ENCODE assay signal across 13 cellular contexts in genomic region chr2:237864030-237864931, GRCh38. TPM values are rescaled to one million over a fixed set of nuclear protein-coding genes. Genes with fewer than 3 reads are reported as not detected.
DNase-seq lines count a peak whose midpoint lies in the region; ATAC-seq and TF ChIP-seq lines count a peak whose summit lies in the region.
"Had no signal": no experiment of that assay in that cellular context is flagged by ENCODE, and none has a peak within 500 bp of the region (broad histone marks: within the 10 kb centered on the region; RNA-seq: fewer than 3 reads in every experiment).

No MANE protein-coding gene starts in this region.

- H3K9me2 ChIP-seq in SK-N-SH (no peaks in the 10 kb centered on the region), GM23248 (ENCODE audit: insufficient read depth) (no peaks in the 10 kb centered on the region)

- ATAC-seq in SK-N-SH treated with all-trans-retinoic acid at 6 μM for 48 hours: no peak; the same call in 2 of the 3 replicates
- ATAC-seq in upper lobe of right lung: peak; percentile 4
- ATAC-seq in HG02885 (IDR thresholded peaks at IDR 0.05; ENCODE audit: poor library complexity, unreplicated experiment): no peak

- no peak overlapping the region for H3K9ac ChIP-seq in SK-N-SH
- no peak overlapping the region for H3K9ac ChIP-seq in GM23248

- H3K4me1 ChIP-seq in SK-N-SH (ENCODE audit: control insufficient read depth in 1 of 2, insufficient read depth in 2 of 2, low read depth in 1 of 2, low read length in 1 of 2) (peaks cover 23 to 59% of the 10 kb centered on the region in 2 experiments), upper lobe of right lung (no peaks in the 10 kb centered on the region), GM23248 (ENCODE audit: insufficient read depth) (peaks cover 32% of the 10 kb centered on the region)
- H3K4me1 ChIP-seq: colonic mucosa had no signal

- H3K27ac ChIP-seq in SK-N-SH (ENCODE audit: low read depth in 2 of 2, low read length in 1 of 2) (peak overlapping the region; percentile 11 to 96; a peak in 3 of 4 replicates), epithelial cell of prostate (peak overlapping the region; percentile 59), upper lobe of right lung (no peak overlapping the region), GM23248 (no peak overlapping the region)
- H3K27ac ChIP-seq: colonic mucosa, neutrophil had no signal

- H3K4me1 Mint-ChIP-seq in mesothelial cell of epicardium: peaks cover 36% of the 10 kb centered on the region

- H3K9me3 Mint-ChIP-seq in mesothelial cell of epicardium: no peaks in the 10 kb centered on the region

- POLR2A ChIA-PET in SK-N-SH (lab: Yijun Ruan, JAX): interaction anchor here (2.0 kb wide), 1 partner anchor 22 kb away, joined by 7 read pairs; no protein-coding TSS in a partner anchor

- H3K4me3 ChIP-seq in SK-N-SH (ENCODE audit: low read depth in 2 of 2, low read length in 1 of 2) (no peak overlapping the region), upper lobe of right lung (no peak overlapping the region), GM23248 (no peak overlapping the region)
- H3K4me3 ChIP-seq: colonic mucosa had no signal

- H3K36me3 Mint-ChIP-seq in mesothelial cell of epicardium: no peaks in the 10 kb centered on the region

- no peak for TF ChIP-seq EP300 in SK-N-SH (IDR thresholded peaks at IDR 0.05; ENCODE audit: borderline replicate concordance in 1 of 2, low read depth in 1 of 2, low read length in 1 of 2)

- H3K27me3 Mint-ChIP-seq in mesothelial cell of epicardium (ENCODE audit: low read depth): peaks cover 33% of the 10 kb centered on the region

- H3K27me3 ChIP-seq in SK-N-SH (ENCODE audit: insufficient read depth) (no peaks in the 10 kb centered on the region), upper lobe of right lung (peaks cover 19% of the 10 kb centered on the region), GM23248 (replicated peaks; ENCODE audit: insufficient read depth) (no peaks in the 10 kb centered on the region)
- H3K27me3 ChIP-seq: colonic mucosa had no signal

- H3K36me3 ChIP-seq in SK-N-SH (replicated peaks in 1 of 2; ENCODE audit: control insufficient read depth in 1 of 2, insufficient read depth in 2 of 2, low read length in 1 of 2) (no peaks in the 10 kb centered on the region), upper lobe of right lung (no peaks in the 10 kb centered on the region), GM23248 (ENCODE audit: low read depth) (no peaks in the 10 kb centered on the region)
- H3K36me3 ChIP-seq: colonic mucosa, neutrophil had no signal

- TF ChIP-seq CTCF in SK-N-SH (IDR thresholded peaks at IDR 0.05) (no peak), mesothelial cell of epicardium (IDR thresholded peaks at IDR 0.05; ENCODE audit: unreplicated experiment) (no peak), upper lobe of right lung (IDR thresholded peaks at IDR 0.05) (no peak)

- in situ Hi-C loops in GM23248 (cut with MboI): loop anchor here (10.0 kb wide), 1 partner anchor 401 kb away; no protein-coding TSS in a partner anchor

- WGBS in SK-N-SH (ENCODE audit: low lambda C conversion rate): 77% methylated on average over 11 of the region's 22 CpGs
- WGBS in GM23248 (ENCODE audit: low coverage in 1 of 2, low lambda C conversion rate in 2 of 2, missing lambda C conversion rate in 2 of 2), 2 experiments: 81 to 86% methylated on average over 22 of the region's 22 CpGs

- H4K20me1 ChIP-seq in SK-N-SH (ENCODE audit: insufficient read depth) (no peaks in the 10 kb centered on the region), GM23248 (ENCODE audit: insufficient read depth) (no peaks in the 10 kb centered on the region)

- TF ChIP-seq RAD21 in SK-N-SH (IDR thresholded peaks at IDR 0.05; ENCODE audit: low read length): no peak

- no peak overlapping the region for H3K4me2 ChIP-seq in SK-N-SH
- no peak overlapping the region for H3K4me2 ChIP-seq in GM23248 (ENCODE audit: unreplicated experiment)

- intact Hi-C loops in upper lobe of right lung (cut with DNase I): no loop called here

- H3K4me3 Mint-ChIP-seq in mesothelial cell of epicardium: no peak overlapping the region

- no peaks in the 10 kb centered on the region for H3K79me2 ChIP-seq in SK-N-SH (ENCODE audit: insufficient read depth)
- H3K79me2 ChIP-seq in GM23248 (ENCODE audit: insufficient read depth): no peaks in the 10 kb centered on the region

- CTCF ChIA-PET in SK-N-SH (lab: Yijun Ruan, JAX): interaction anchor here (0.7 to 8.0 kb wide), 4 partner anchors 20 to 399 kb away, joined by 4 to 58 read pairs (median 6); no protein-coding TSS in a partner anchor

- H3F3A ChIP-seq in SK-N-SH (replicated peaks; ENCODE audit: insufficient read depth) (peaks cover 6% of the 10 kb centered on the region), GM23248 (ENCODE audit: insufficient read depth) (peaks cover 24% of the 10 kb centered on the region)

- DNase-seq in SK-N-SH: no peak
- no peak for DNase-seq in epithelial cell of prostate (ENCODE audit: low read depth, low spot score)
- DNase-seq in mesothelial cell of epicardium (ENCODE audit: low spot score in 2 of 2, unreplicated experiment in 2 of 2): no peak
- DNase-seq in upper lobe of right lung: peak; percentile 59
- DNase-seq in GM23248: no peak
- no peak for DNase-seq in globus pallidus (ENCODE audit: low spot score)
- DNase-seq: activated gamma-delta T cell treated with Interleukin-2 at 50 U/mL for 16 hours, colonic mucosa, NCI-H1105 had no signal

- H3K27ac Mint-ChIP-seq in mesothelial cell of epicardium: peak overlapping the region; percentile 51

- H2AFZ ChIP-seq in SK-N-SH (ENCODE audit: low read depth) (peak overlapping the region; percentile 44; the same call in 1 of the 2 replicates), GM23248 (no peak overlapping the region)

- H3K9me3 ChIP-seq in SK-N-SH (no peaks in the 10 kb centered on the region), upper lobe of right lung (no peaks in the 10 kb centered on the region), GM23248 (ENCODE audit: low read depth) (no peaks in the 10 kb centered on the region)
- H3K9me3 ChIP-seq: colonic mucosa, neutrophil had no signal

TF ChIP-seq in SK-N-SH, 30 proteins besides CTCF, POLR2A, EP300 and RAD21 (continues in another document):
- TF ChIP-seq MAX (IDR thresholded peaks at IDR 0.05; ENCODE audit: low read depth) (no peak), FOXJ3 (CRISPR knock-in tag; IDR thresholded peaks at IDR 0.05) (no peak), RFX5 (IDR thresholded peaks at IDR 0.05; ENCODE audit: low read length) (no peak), ELF1 (IDR thresholded peaks at IDR 0.05) (no peak), FOXM1 (IDR thresholded peaks at IDR 0.05; ENCODE audit: low read depth) (no peak), GATA2 (CRISPR knock-in tag; IDR thresholded peaks at IDR 0.05) (no peak), ZBTB33 (IDR thresholded peaks at IDR 0.05; ENCODE audit: borderline replicate concordance, low read depth) (no peak)

TF ChIP-seq in SK-N-SH treated with all-trans-retinoic acid at 6 μM for 48 hours, 23 proteins besides CTCF, POLR2A, EP300 and RAD21:
- TF ChIP-seq ZFP3 (CRISPR knock-in tag; IDR thresholded peaks at IDR 0.05) (no peak), ZFP30 (CRISPR knock-in tag; IDR thresholded peaks at IDR 0.05) (no peak), RARB (CRISPR knock-in tag; IDR thresholded peaks at IDR 0.05) (no peak), CSDC2 (CRISPR knock-in tag; IDR thresholded peaks at IDR 0.05) (no peak), TSHZ2 (CRISPR knock-in tag; IDR thresholded peaks at IDR 0.05) (no peak), ZNF8 (CRISPR knock-in tag; IDR thresholded peaks at IDR 0.05) (no peak), GLIS3 (CRISPR knock-in tag; IDR thresholded peaks at IDR 0.05) (no peak), TOX (CRISPR knock-in tag; IDR thresholded peaks at IDR 0.05; ENCODE audit: borderline replicate concordance) (no peak), ARNTL (CRISPR knock-in tag; IDR thresholded peaks at IDR 0.05; ENCODE audit: borderline replicate concordance, low read depth) (no peak), ESRRG (CRISPR knock-in tag; IDR thresholded peaks at IDR 0.05) (no peak)

RNA-seq across cellular contexts. Expression of gene RAMP1, which starts 4.9 kb away (rescaled TPM):
- polyA plus RNA-seq in SK-N-SH (2012; rRNA removed) (21.2 and 27.9 TPM in 2 replicates), GM23248 (2016; fragmentation: Nextera tagmentation; extraction: Ambion mirVana) (11.1 and 11.8 TPM in 2 replicates)
- polyA plus RNA-seq in SK-N-SH (2012; cell fraction: cytosol; rRNA removed): 9.2 and 16.3 TPM in 2 replicates
- 6.3 and 8.5 TPM in 2 replicates for polyA plus RNA-seq in SK-N-SH (2012; cell fraction: nucleus; rRNA removed)
- total RNA-seq in mesothelial cell of epicardium (2.0 to 2.1 TPM (median 2.0 TPM) in 3 replicates), upper lobe of right lung (11.1 TPM)
- 4.1 and 4.8 TPM in 2 replicates for total RNA-seq in GM23248 (2014; rRNA removed; shearing (Covaris generic))
- total RNA-seq: G401 had no signal

Comparison
In these comparisons a context has a peak if more than half of its experiments do, and no peak if none do; other contexts are left out.
1. H3K27ac ChIP-seq: peak in SK-N-SH (2 of 2) and epithelial cell of prostate (single experiment); none in upper lobe of right lung (single experiment) and GM23248 (single experiment).